ENCODE assay signal across 16 cellular contexts in the genomic region with DNA sequence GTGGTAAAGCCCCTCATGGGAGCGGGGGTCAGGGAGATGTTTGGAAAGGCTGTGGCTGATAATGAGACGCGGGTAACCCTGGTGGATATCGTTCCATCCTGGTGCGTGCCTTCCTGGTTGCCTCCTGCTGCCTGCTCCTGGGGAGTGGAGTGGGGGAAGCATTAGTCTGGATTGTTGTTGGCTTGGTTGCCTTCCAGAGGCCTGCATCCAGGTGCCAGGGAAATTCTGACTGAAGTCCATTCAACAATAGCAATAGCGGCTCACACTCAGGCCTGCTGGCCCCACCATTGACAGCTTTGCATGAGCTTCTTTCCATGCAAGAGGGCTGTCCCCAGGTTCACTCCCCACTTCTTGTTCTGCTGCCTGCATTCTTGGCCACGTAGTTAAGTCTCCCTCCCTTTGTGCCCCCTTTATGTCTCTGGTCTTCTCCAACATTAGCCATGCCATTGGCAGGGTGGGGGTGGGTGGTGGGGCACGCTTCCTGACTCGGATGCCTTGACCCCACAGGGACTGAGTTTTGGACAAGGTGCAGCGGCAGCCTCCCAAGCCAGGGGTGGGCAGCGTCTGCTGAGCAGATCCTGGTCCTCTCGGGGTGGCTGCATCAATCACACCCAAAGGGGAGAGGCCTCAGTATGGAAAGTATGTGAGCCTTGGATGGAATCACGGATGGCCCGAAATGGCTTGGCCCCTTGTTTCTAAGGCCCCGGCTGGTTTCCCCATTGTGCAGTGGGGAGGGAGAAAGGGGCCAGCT.
DNase-seq lines count a peak whose midpoint lies in the region; ATAC-seq and TF ChIP-seq lines count a peak whose summit lies in the region.
"Had no signal": no experiment of that assay in that cellular context is flagged by ENCODE, and none has a peak within 500 bp of the region (broad histone marks: within the 10 kb centered on the region; RNA-seq: fewer than 3 reads in every experiment).

No MANE protein-coding gene starts in this region.

- no peak for TF ChIP-seq EP300 in upper lobe of left lung (IDR thresholded peaks at IDR 0.05)

- H3K36me3 ChIP-seq in left ventricle myocardium inferior (peaks cover 6% of the 10 kb centered on the region), upper lobe of left lung (no peaks in the 10 kb centered on the region)

- H3K27me3 ChIP-seq in left ventricle myocardium inferior (ENCODE audit: low read depth) (no peaks in the 10 kb centered on the region), upper lobe of left lung (no peaks in the 10 kb centered on the region)

- TF ChIP-seq CTCF in left ventricle myocardium inferior (IDR thresholded peaks at IDR 0.05; ENCODE audit: borderline replicate concordance) (no peak), upper lobe of left lung (IDR thresholded peaks at IDR 0.05) (no peak)

- H3K9me3 ChIP-seq in left ventricle myocardium inferior (replicated peaks) = peaks cover 8% of the 10 kb centered on the region
- peaks cover 0 to 11% (median 4%) of the 10 kb centered on the region in 4 donors for H3K9me3 ChIP-seq in upper lobe of left lung

- ATAC-seq in Right ventricle myocardium superior (ENCODE audit: poor library complexity) (peak; percentile 66), upper lobe of left lung (ENCODE audit: low FRiP score in 2 of 2) (no peak)

- H3K4me1 ChIP-seq in left ventricle myocardium inferior = peaks cover 62% of the 10 kb centered on the region
- H3K4me1 ChIP-seq in upper lobe of left lung = peaks cover 18 to 34% (median 27%) of the 10 kb centered on the region in 4 donors

- H3K27ac ChIP-seq in left ventricle myocardium inferior (replicated peaks) = peak overlapping the region; percentile 91
- H3K27ac ChIP-seq in upper lobe of left lung = peak overlapping the region in 3 of 4 donors; percentile 7 to 69 (median 54)

- 83 to 98% methylated on average over 7 to 15 of the region's 15 CpGs for WGBS in upper lobe of left lung, 2 donors

- DNase-seq in Right ventricle myocardium superior (peak; percentile 46), cardiac septum (ENCODE audit: low spot score) (no peak), left ventricle myocardium inferior (no peak), posterior vena cava (ENCODE audit: low spot score) (peak; percentile 44), upper lobe of left lung (no peak), NAMALWA (ENCODE audit: low spot score) (no peak), COLO668 (lab: John Stamatoyannopoulos, UW; ENCODE audit: unreplicated experiment) (no peak)
- no peak for DNase-seq in NK-92 treated with Interleukin-12 subunit alpha and Interleukin-12 subunit beta, amount 100 ng/mL, for 24 hours (lab: John Stamatoyannopoulos, UW)
- DNase-seq: 8988T; CD8-positive, alpha-beta memory T cell; DND-41; HCEC 1CT; NCI-H187; NCI-H345; NCI-H526 treated with DMSO at 0.1 percent for 48 hours; RPMI8226 had no signal

- intact Hi-C loops in Right ventricle myocardium superior (cut with DNase I) (no loop called here), cardiac septum (cut with DNase I) (loop anchor here (2.0 kb wide), 1 partner anchor 21 kb away; no protein-coding TSS in a partner anchor), left ventricle myocardium inferior (cut with micrococcal nuclease) (no loop called here), posterior vena cava (cut with DNase I) (loop anchor here in 1 of 2 donors (1.0 kb wide), 1 partner anchor 37 kb away; no protein-coding TSS in a partner anchor)

- no peak overlapping the region for H3K4me3 ChIP-seq in left ventricle myocardium inferior
- no peak overlapping the region for H3K4me3 ChIP-seq in upper lobe of left lung

- no peak for TF ChIP-seq POLR2A in upper lobe of left lung (IDR thresholded peaks at IDR 0.05)

Comparison
In these comparisons a context has a peak if more than half of its experiments do, and no peak if none do; other contexts are left out.
1. DNase-seq: peak in Right ventricle myocardium superior (single experiment) and posterior vena cava (single experiment); none in cardiac septum (single experiment), left ventricle myocardium inferior (single experiment), upper lobe of left lung (0 of 2), NK-92 treated with Interleukin-12 subunit alpha and Interleukin-12 subunit beta, amount 100 ng/mL, for 24 hours (single experiment), NAMALWA (single experiment) and COLO668 (single experiment).